25 cellular contexts compared by ENCODE assay signal in the genomic region with DNA sequence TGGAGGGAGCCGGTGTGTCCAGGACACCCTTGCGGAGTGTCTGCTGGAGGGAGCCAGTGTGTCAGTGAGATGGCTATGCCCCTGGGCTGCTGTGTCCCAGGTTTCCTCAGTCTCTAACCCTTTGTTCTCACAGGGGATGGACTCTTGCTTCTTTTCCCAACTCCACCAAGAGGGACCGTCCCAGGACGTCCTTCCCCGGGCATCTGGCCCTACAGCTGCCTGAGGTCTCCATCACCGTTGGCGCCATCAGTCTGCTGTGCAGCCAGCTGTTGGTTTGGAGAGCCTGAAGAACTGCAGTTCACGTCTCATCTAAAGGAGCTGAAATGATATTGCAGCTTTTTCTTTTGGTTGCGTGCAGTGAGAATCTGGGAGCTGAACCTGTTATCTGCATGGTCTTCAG.
"Had no signal": no experiment of that assay in that cellular context is flagged by ENCODE, and none has a peak within 500 bp of the region (broad histone marks: within the 10 kb centered on the region; RNA-seq: fewer than 3 reads in every experiment).

No MANE protein-coding gene starts in this region.

- H3K36me3 ChIP-seq: breast epithelium, esophagus muscularis mucosa, ovary, prostate gland, transverse colon had no signal

- H3K9me3 Mint-ChIP-seq: activated B cell treated with CpG ODN at 0.5 μM for 24 hours; activated naive CD8-positive, alpha-beta T cell treated with anti-CD3 and anti-CD28 coated beads, Interleukin-2, amount 10 ng/mL, durations not matched to agents 7 days and 5 days; activated T-cell treated with anti-CD3 and anti-CD28 coated beads, Interleukin-2, amount 50 U/mL, for 4 hours; memory B cell; natural killer cell; stimulated activated naive B cell treated with anti-CD40 and anti-IgM and Interleukin-4, amounts not matched to agents 10 μg/mL and 1 μg/mL and 100 μg/mL, for 72 hours had no signal

- H3K9me3 ChIP-seq: breast epithelium, esophagus muscularis mucosa, ovary, prostate gland, transverse colon had no signal

- H3K36me3 Mint-ChIP-seq: activated naive CD8-positive, alpha-beta T cell treated with anti-CD3 and anti-CD28 coated beads, Interleukin-2, amount 10 ng/mL, durations not matched to agents 7 days and 5 days; memory B cell; natural killer cell; stimulated activated naive B cell treated with anti-CD40 and anti-IgM and Interleukin-4, amounts not matched to agents 10 μg/mL and 1 μg/mL and 100 μg/mL, for 72 hours had no signal

- H3K4me3 ChIP-seq: breast epithelium, coronary artery, esophagus muscularis mucosa, ovary, prostate gland, smooth muscle cell, transverse colon had no signal

- DNase-seq: activated B cell treated with CpG ODN at 0.5 μM for 24 hours; activated CD4-positive, alpha-beta T cell treated with anti-CD3 and anti-CD28 coated beads for 36 hours; activated CD4-positive, alpha-beta T cell treated with anti-CD3 and anti-CD28 coated beads, Interleukin-2, amount 50 U/mL, for 48 hours; activated CD8-positive, alpha-beta memory T cell treated with anti-CD3 and anti-CD28 coated beads, Interleukin-2, amount 50 U/mL, for 48 hours; activated naive CD4-positive, alpha-beta T cell treated with Interleukin-2 at 50 U/mL for 16 hours; activated naive CD8-positive, alpha-beta T cell treated with anti-CD3 and anti-CD28 coated beads, Interleukin-2, amount 10 ng/mL, durations not matched to agents 7 days and 5 days; activated T-cell treated with anti-CD3 and anti-CD28 coated beads, Interleukin-2, amount 50 U/mL, for 4 hours; amniotic stem cell; cerebellar nuclear complex; glutamatergic neuron; hippocampal formation; natural killer cell; ovary; stimulated activated CD4-positive, alpha-beta T cell treated with anti-CD3 and anti-CD28 coated beads, Interleukin-2, amount 100 ng/mL, for 48 hours; stimulated activated CD8-positive, alpha-beta memory T cell treated with anti-CD3 and anti-CD28 coated beads, Interleukin-4, amount 100 ng/mL, for 48 hours; stimulated activated naive B cell treated with anti-CD40 and anti-IgM and Interleukin-4, amounts not matched to agents 10 μg/mL and 1 μg/mL and 100 μg/mL, for 72 hours; transverse colon had no signal

- H3K4me1 ChIP-seq: breast epithelium had no signal

- ATAC-seq: activated CD4-positive, alpha-beta T cell treated with anti-CD3 and anti-CD28 coated beads for 36 hours; activated T-cell treated with anti-CD3 and anti-CD28 coated beads, Interleukin-2, amount 50 U/mL, for 4 hours; natural killer cell; stimulated activated naive B cell treated with anti-CD40 and anti-IgM and Interleukin-4, amounts not matched to agents 10 μg/mL and 1 μg/mL and 100 μg/mL, for 72 hours had no signal

- H3K27me3 ChIP-seq: breast epithelium, esophagus muscularis mucosa, ovary, transverse colon had no signal

- H3K4me3 Mint-ChIP-seq: activated B cell treated with CpG ODN at 0.5 μM for 24 hours; activated CD4-positive, alpha-beta T cell treated with anti-CD3 and anti-CD28 coated beads for 36 hours; activated naive CD8-positive, alpha-beta T cell treated with anti-CD3 and anti-CD28 coated beads, Interleukin-2, amount 10 ng/mL, durations not matched to agents 7 days and 5 days; activated T-cell treated with anti-CD3 and anti-CD28 coated beads, Interleukin-2, amount 50 U/mL, for 4 hours; memory B cell; natural killer cell; stimulated activated naive B cell treated with anti-CD40 and anti-IgM and Interleukin-4, amounts not matched to agents 10 μg/mL and 1 μg/mL and 100 μg/mL, for 72 hours; T-helper 1 cell treated with Interleukin-12 subunit alpha and Interleukin-12 subunit beta and Interleukin-4 antibody, amounts not matched to agents 30 μg/mL and 1 μg/mL, for 36 hours had no signal

- H3K27ac ChIP-seq: breast epithelium, coronary artery, esophagus muscularis mucosa, ovary, prostate gland, transverse colon had no signal

- H3K27me3 Mint-ChIP-seq: activated B cell treated with CpG ODN at 0.5 μM for 24 hours; activated naive CD8-positive, alpha-beta T cell treated with anti-CD3 and anti-CD28 coated beads, Interleukin-2, amount 10 ng/mL, durations not matched to agents 7 days and 5 days had no signal

- H3K4me1 Mint-ChIP-seq: activated B cell treated with CpG ODN at 0.5 μM for 24 hours; activated naive CD8-positive, alpha-beta T cell treated with anti-CD3 and anti-CD28 coated beads, Interleukin-2, amount 10 ng/mL, durations not matched to agents 7 days and 5 days; memory B cell; natural killer cell; stimulated activated naive B cell treated with anti-CD40 and anti-IgM and Interleukin-4, amounts not matched to agents 10 μg/mL and 1 μg/mL and 100 μg/mL, for 72 hours had no signal

- H3K4me2 ChIP-seq: smooth muscle cell had no signal

- H3K27ac Mint-ChIP-seq: activated B cell treated with CpG ODN at 0.5 μM for 24 hours; activated CD4-positive, alpha-beta T cell treated with anti-CD3 and anti-CD28 coated beads for 36 hours; activated naive CD8-positive, alpha-beta T cell treated with anti-CD3 and anti-CD28 coated beads, Interleukin-2, amount 10 ng/mL, durations not matched to agents 7 days and 5 days; activated T-helper 2 cell treated with anti-CD3 and anti-CD28 coated beads, Interferon-gamma antibody, Interleukin-2, Interleukin-4, amounts not matched to agents 10 μg/mL and 5 μg/mL and 100 μg/mL, durations not matched to agents 14 hours and 24 hours and 36 hours; memory B cell; natural killer cell; stimulated activated naive B cell treated with anti-CD40 and anti-IgM and Interleukin-4, amounts not matched to agents 10 μg/mL and 1 μg/mL and 100 μg/mL, for 72 hours; T-helper 1 cell treated with Interleukin-12 subunit alpha and Interleukin-12 subunit beta and Interleukin-4 antibody, amounts not matched to agents 30 μg/mL and 1 μg/mL, for 36 hours had no signal
